8 cellular contexts compared by ENCODE assay signal in the genomic region with DNA sequence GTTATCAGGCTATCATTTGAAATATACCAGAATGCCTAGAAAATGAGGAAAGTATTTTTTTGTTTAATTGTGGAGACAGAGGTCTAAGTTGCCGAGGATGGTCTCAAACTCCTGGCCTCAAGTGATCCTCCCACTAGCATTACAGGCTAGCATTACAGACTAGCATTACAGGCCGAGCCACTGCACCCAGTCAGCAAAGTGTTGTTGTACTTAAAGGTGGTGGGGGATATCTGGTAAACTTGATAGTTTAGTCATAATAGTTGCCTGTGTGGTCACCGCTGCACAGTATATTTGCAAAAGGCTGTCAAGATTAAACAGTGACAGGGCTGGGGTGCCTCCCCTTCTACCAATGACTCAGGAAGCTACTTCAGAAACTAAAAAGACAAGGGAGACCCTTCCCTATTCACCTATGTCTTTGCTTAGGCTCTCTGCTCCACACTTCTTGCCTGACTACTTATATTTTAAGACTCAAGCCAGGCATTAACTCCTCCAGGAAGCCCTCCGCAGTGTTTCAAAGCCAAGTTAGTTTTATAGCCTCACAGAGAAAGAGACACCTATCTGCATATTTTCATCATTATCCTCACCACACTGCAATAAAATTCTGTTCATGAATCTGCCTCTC. TPM values are rescaled to one million over a fixed set of nuclear protein-coding genes. Genes with fewer than 3 reads are reported as not detected.
A peak's percentile ranks its signal among the peaks of the same experiment; 100 is the strongest.
DNase-seq lines count a peak whose midpoint lies in the region; ATAC-seq lines count a peak whose summit lies in the region.

No MANE protein-coding gene starts in this region.

- no peak overlapping the region for H3K27ac ChIP-seq in right cardiac atrium (ENCODE audit: low read length)

- no peaks in the 10 kb centered on the region for H3K27me3 ChIP-seq in right cardiac atrium (ENCODE audit: control insufficient read depth, insufficient read depth)

- no peaks in the 10 kb centered on the region for H3K9me3 ChIP-seq in right cardiac atrium (ENCODE audit: control insufficient read depth, low read length)

- peak; percentile 78 for DNase-seq in HT1080 (ENCODE audit: low read depth)
- DNase-seq in hepatic stellate cell (ENCODE audit: low spot score) = peak; percentile 22
- no peak for DNase-seq in right cardiac atrium
- no peak for DNase-seq in NCI-H128 (lab: John Stamatoyannopoulos, UW; ENCODE audit: unreplicated experiment)
- DNase-seq in NCI-H1694 (lab: John Stamatoyannopoulos, UW) = no peak
- no peak for DNase-seq in DMS79 (lab: John Stamatoyannopoulos, UW)

- no peak overlapping the region for H3K4me3 ChIP-seq in right cardiac atrium (ENCODE audit: low read length)

- intact Hi-C loops in right cardiac atrium (cut with DNase I) = no loop called here

- H3K4me1 ChIP-seq in right cardiac atrium (ENCODE audit: control insufficient read depth, insufficient read depth, low read length) = peaks cover 2% of the 10 kb centered on the region

- ATAC-seq in GM18502 (IDR thresholded peaks at IDR 0.05; ENCODE audit: poor library complexity, unreplicated experiment) = peak; percentile 64
- ATAC-seq in GM21619 (IDR thresholded peaks at IDR 0.05; ENCODE audit: unreplicated experiment) = peak; percentile 59
- no peak for ATAC-seq in right cardiac atrium

- WGBS in right cardiac atrium = 86% methylated on average over 4 of the region's 4 CpGs

RNA-seq across cellular contexts. Expression of gene AKIRIN2, which starts 3.1 kb away (rescaled TPM):
- total RNA-seq in HT1080 (2014; rRNA removed; shearing (Covaris generic)) = 19.4 and 32.4 TPM in 2 replicates
- 79.7 and 87.3 TPM in 2 replicates for polyA plus RNA-seq in HT1080 (2015; cell fraction: cytosol; rRNA removed)
- 71.7 and 86.0 TPM in 2 replicates for polyA plus RNA-seq in HT1080 (2015; cell fraction: nucleus; rRNA removed)
- total RNA-seq in right cardiac atrium = 10 to 100 TPM; 34.4 to 39.7 (median 37.8) TPM
- polyA plus RNA-seq in right cardiac atrium = 32.6 TPM

Comparison
In these comparisons a context has a peak if more than half of its experiments do, and no peak if none do; other contexts are left out.
1. ATAC-seq: peak in GM18502 (single experiment) and GM21619 (single experiment); none in right cardiac atrium (0 of 2).
2. DNase-seq: peak in HT1080 (single experiment) and hepatic stellate cell (single experiment); none in right cardiac atrium (0 of 3), NCI-H128 (single experiment), NCI-H1694 (single experiment) and DMS79 (single experiment).